2 cellular contexts compared by ENCODE assay signal in genomic region chr4:162965978-162966377, GRCh38.
DNase-seq lines count a peak whose midpoint lies in the region; ATAC-seq, FAIRE-seq and TF ChIP-seq lines count a peak whose summit lies in the region.
"Not testable (repeated sequence)": the region's sequence is repeated elsewhere in the genome, so short reads cannot be mapped to it uniquely, and the experiment has no call there.

No MANE protein-coding gene starts in this region.

- H3K56ac ChIP-seq in H1 (replicated peaks; ENCODE audit: insufficient read length, low read depth, low read length): not testable (repeated sequence)

- H4K8ac ChIP-seq in H1 (ENCODE audit: extremely low read depth, insufficient read depth, low read length): not testable (repeated sequence)

- not testable (repeated sequence) for H3K9me3 ChIP-seq in K562 (replicated peaks; ENCODE audit: control insufficient read depth, insufficient read depth, low read depth, low read length); H1 (ENCODE audit: insufficient read depth in 2 of 2, low read depth in 1 of 2, low read length in 1 of 2)

- FAIRE-seq in K562 (lab: Jason Lieb, UNC); H1 (lab: Jason Lieb, UNC): not testable (repeated sequence)

- H2BK12ac ChIP-seq in H1 (ENCODE audit: low read depth, low read length): not testable (repeated sequence)

- H2BK15ac ChIP-seq in H1 (ENCODE audit: low read length): not testable (repeated sequence)

- TF ChIP-seq POLR2A in K562 (conservative IDR thresholded peaks at IDR 0.05); H1 (IDR thresholded peaks at IDR 0.05; ENCODE audit: control extremely low read depth in 1 of 2, low read depth in 2 of 2, low read length in 2 of 2): not testable (repeated sequence)

- DNase-seq in K562 (ENCODE audit: extremely low read depth in 1 of 4, low spot score in 3 of 4); H1 (ENCODE audit: low read depth in 1 of 2, low spot score in 2 of 2): not testable (repeated sequence)

- not testable (repeated sequence) for H3K79me1 ChIP-seq in H1 (ENCODE audit: low read depth, low read length)

- H3K27ac ChIP-seq in K562 (ENCODE audit: extremely low read depth, low read depth, low read length); H1 (ENCODE audit: low read depth, low read length): not testable (repeated sequence)

- H2BK120ac ChIP-seq in H1 (replicated peaks; ENCODE audit: low read depth, low read length): not testable (repeated sequence)

- not testable (repeated sequence) for H3K4me3 ChIP-seq in K562; H1 (ENCODE audit: extremely low read depth in 1 of 4, insufficient read depth in 2 of 4, low read depth in 3 of 4, low read length in 4 of 4)

- H3K4ac ChIP-seq in H1 (replicated peaks; ENCODE audit: insufficient read length, low read depth, low read length): not testable (repeated sequence)

- CTCF ChIA-PET in K562 (lab: Yijun Ruan, JAX; ENCODE audit: low intra/inter-chr PET ratio); H1 (lab: Charles Lee; ENCODE audit: partially characterized antibody): not testable (repeated sequence)

- not testable (repeated sequence) for H3K4me1 ChIP-seq in K562 (replicated peaks in 1 of 2; ENCODE audit: control insufficient read depth in 2 of 2, insufficient read depth in 2 of 2, low read length in 2 of 2); H1 (replicated peaks in 1 of 4; ENCODE audit: control insufficient read depth in 3 of 4, insufficient read depth in 4 of 4, low read length in 3 of 4)

- not testable (repeated sequence) for H4K20me1 ChIP-seq in K562 (replicated peaks; ENCODE audit: control insufficient read depth, insufficient read depth, low read length); H1 (replicated peaks in 1 of 2; ENCODE audit: control insufficient read depth in 1 of 2, insufficient read depth in 2 of 2, low read length in 2 of 2)

- not testable (repeated sequence) for BruUV-seq in K562 (replicated peaks; lab: Mats Ljungman, UMichigan)

- H2AK5ac ChIP-seq in H1 (ENCODE audit: low read depth, low read length): not testable (repeated sequence)

- H3K79me2 ChIP-seq in K562 (ENCODE audit: control insufficient read depth, insufficient read depth, low read length); H1 (ENCODE audit: control insufficient read depth in 1 of 2, insufficient read depth in 2 of 2, low read length in 2 of 2): not testable (repeated sequence)

- not testable (repeated sequence) for H3K14ac ChIP-seq in H1 (ENCODE audit: insufficient read length)

- not testable (repeated sequence) for TF ChIP-seq RAD21 in K562 (CRISPR knock-in tag; conservative IDR thresholded peaks at IDR 0.05 in 1 of 2, IDR thresholded peaks at IDR 0.05 in 1 of 2); H1 (IDR thresholded peaks at IDR 0.05 in 1 of 2, conservative IDR thresholded peaks at IDR 0.05 in 1 of 2; ENCODE audit: low read depth in 2 of 2, low read length in 2 of 2)

- intact Hi-C loops in K562 (cut with micrococcal nuclease): not testable (repeated sequence)

- H3K36me3 ChIP-seq in K562 (ENCODE audit: control insufficient read depth, insufficient read depth, low read length); H1 (ENCODE audit: control insufficient read depth in 2 of 4, insufficient read depth in 4 of 4, low read length in 3 of 4): not testable (repeated sequence)

- H4K91ac ChIP-seq in H1 (replicated peaks; ENCODE audit: insufficient read length, low read length): not testable (repeated sequence)

- H3K9ac ChIP-seq in K562 (ENCODE audit: insufficient read depth in 1 of 2, low read depth in 2 of 2, low read length in 2 of 2); H1 (replicated peaks in 1 of 4; ENCODE audit: extremely low read depth in 1 of 4, low read depth in 3 of 4, low read length in 3 of 4): not testable (repeated sequence)

- H2BK5ac ChIP-seq in H1 (ENCODE audit: low read depth, low read length): not testable (repeated sequence)

- TF ChIP-seq CTCF in K562 (IDR thresholded peaks at IDR 0.05 in 2 of 3, conservative IDR thresholded peaks at IDR 0.05 in 1 of 3; ENCODE audit: insufficient read depth in 2 of 3, low read depth in 1 of 3, low read length in 3 of 3); H1 (IDR thresholded peaks at IDR 0.05; ENCODE audit: control extremely low read depth in 1 of 3, insufficient read depth in 1 of 3, low read depth in 1 of 3, low read length in 3 of 3): not testable (repeated sequence)

- H3K9me1 ChIP-seq in K562 (ENCODE audit: control insufficient read depth, insufficient read depth, low read length): not testable (repeated sequence)

- not testable (repeated sequence) for H3K18ac ChIP-seq in H1 (ENCODE audit: extremely low read depth, low read length)

- in situ Hi-C loops in K562 (cut with MboI): not testable (repeated sequence)

- not testable (repeated sequence) for TF ChIP-seq EP300 in K562 (IDR thresholded peaks at IDR 0.05; ENCODE audit: low read length); H1 (IDR thresholded peaks at IDR 0.05; ENCODE audit: borderline replicate concordance in 1 of 2, low read depth in 2 of 2, low read length in 2 of 2)

- POLR2A ChIA-PET in K562 (lab: Yijun Ruan, JAX); H1 (lab: Charles Lee; ENCODE audit: partially characterized antibody): not testable (repeated sequence)

- H2AFZ ChIP-seq in K562 (ENCODE audit: low read depth, low read length); H1 (ENCODE audit: low read length): not testable (repeated sequence)

- H2BK20ac ChIP-seq in H1 (ENCODE audit: low read length): not testable (repeated sequence)

- not testable (repeated sequence) for H3K27me3 ChIP-seq in K562 (ENCODE audit: control insufficient read depth in 2 of 2, insufficient read depth in 2 of 2, low read length in 2 of 2); H1 (replicated peaks in 1 of 4; ENCODE audit: control insufficient read depth in 3 of 4, extremely low read depth in 1 of 4, insufficient read depth in 3 of 4, low read length in 3 of 4)

- WGBS in K562 (ENCODE audit: insufficient coverage, low coverage, missing lambda C conversion rate): 0% methylated on average over 4 of the region's 4 CpGs
- WGBS in H1 (ENCODE audit: extremely low coverage in 1 of 2, insufficient coverage in 1 of 2, insufficient read length in 1 of 2, insufficient replicate concordance in 2 of 2, low coverage in 1 of 2, low lambda C conversion rate in 2 of 2, missing lambda C conversion rate in 1 of 2), 2 experiments: 81% methylated on average over 4 of the region's 4 CpGs; no CpG with 5 or more reads in 1 of the 2 experiments

- not testable (repeated sequence) for H3K23me2 ChIP-seq in H1 (ENCODE audit: low read depth, low read length)

- H3K4me2 ChIP-seq in K562 (ENCODE audit: insufficient read depth, low read length); H1 (ENCODE audit: insufficient read depth in 1 of 2, low read depth in 2 of 2, low read length in 2 of 2): not testable (repeated sequence)

- H3K23ac ChIP-seq in H1 (ENCODE audit: insufficient read length): not testable (repeated sequence)

- ATAC-seq in K562: not testable (repeated sequence)

- H4K5ac ChIP-seq in H1 (ENCODE audit: insufficient read length, low read depth, low read length): not testable (repeated sequence)

TF ChIP-seq in K562, 482 proteins besides CTCF, POLR2A, EP300 and RAD21:
- TF ChIP-seq RBM25 (IDR thresholded peaks at IDR 0.05; ENCODE audit: low read depth, low read length, severe bottlenecking): peak; percentile 77
- peak; percentile 97 for TF ChIP-seq ZNF146 (CRISPR knock-in tag; IDR thresholded peaks at IDR 0.05; ENCODE audit: unreplicated experiment)

TF ChIP-seq in H1, 55 proteins besides CTCF, POLR2A, EP300 and RAD21:
- TF ChIP-seq KDM1A (IDR thresholded peaks at IDR 0.05; ENCODE audit: borderline replicate concordance, low read length): 0 out of 2 replicates have a peak, but pooled peaks have one; percentile 17
